In the genomic region with DNA sequence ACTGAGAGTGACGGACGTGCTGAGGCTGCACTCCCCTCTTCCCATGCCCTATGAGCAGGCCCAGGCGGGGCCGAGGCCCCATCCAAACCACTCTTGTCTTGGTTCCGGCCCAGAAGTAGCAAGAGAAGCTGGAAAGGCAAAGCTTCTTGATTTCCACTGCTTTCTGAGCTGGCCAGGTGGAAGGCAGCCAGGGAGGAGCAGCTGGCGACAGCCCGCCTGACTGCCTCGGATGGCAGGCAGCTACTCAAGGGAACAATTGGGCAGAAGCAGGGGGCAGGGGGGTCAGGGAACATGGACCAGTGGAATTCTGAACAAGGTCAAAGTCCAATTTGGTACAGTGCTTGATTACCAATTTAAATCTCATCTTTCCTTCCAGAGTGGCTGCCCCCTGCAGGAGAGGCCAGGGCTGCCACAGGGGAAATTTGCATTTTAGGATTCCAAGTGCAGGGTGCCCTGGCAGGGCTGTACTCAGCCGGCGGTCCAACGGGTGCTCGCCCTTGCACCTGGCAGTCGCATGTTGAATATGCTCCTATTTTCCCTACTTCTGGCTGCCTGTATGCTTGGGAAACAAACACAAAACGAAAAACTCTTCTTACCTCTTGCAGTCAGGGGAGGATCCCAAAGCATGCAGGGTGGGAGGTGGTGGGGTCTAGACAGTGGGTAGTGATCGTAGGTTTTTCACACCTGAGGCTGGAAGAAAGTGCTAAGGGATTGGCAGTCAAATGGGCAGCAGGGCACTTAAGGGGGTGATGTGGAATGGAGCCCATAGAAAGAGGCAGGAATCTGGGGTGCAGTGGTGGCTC, we compare ENCODE assay signal across 10 cellular contexts.
DNase-seq lines count a peak whose midpoint lies in the region; ATAC-seq, FAIRE-seq and TF ChIP-seq lines count a peak whose summit lies in the region.
"Had no signal": no experiment of that assay in that cellular context is flagged by ENCODE, and none has a peak within 500 bp of the region (broad histone marks: within the 10 kb centered on the region; RNA-seq: fewer than 3 reads in every experiment).

No MANE protein-coding gene starts in this region.

- no peak overlapping the region for H4K91ac ChIP-seq in mesenchymal stem cell (ENCODE audit: low read length)

- H4K8ac ChIP-seq in mesenchymal stem cell (ENCODE audit: low read length), result no peak overlapping the region

- H3K4me3 Mint-ChIP-seq in naive thymus-derived CD4-positive, alpha-beta T cell, result no peak overlapping the region
- H3K4me3 Mint-ChIP-seq: B cell had no signal

- H3K14ac ChIP-seq in mesenchymal stem cell (ENCODE audit: low read length in 2 of 2), result peak overlapping the region in 1 of 2 experiments; percentile 35

- peak overlapping the region; percentile 33 for H2AK5ac ChIP-seq in mesenchymal stem cell (ENCODE audit: low read length, severe bottlenecking)

- H3K36me3 ChIP-seq in right atrium auricular region (no peaks in the 10 kb centered on the region), mesenchymal stem cell (ENCODE audit: control insufficient read depth in 1 of 2, insufficient read depth in 2 of 2, low read depth in 1 of 2, low read length in 2 of 2) (no peaks in the 10 kb centered on the region), uterus (no peaks in the 10 kb centered on the region)
- no peaks in the 10 kb centered on the region for H3K36me3 ChIP-seq in naive thymus-derived CD4-positive, alpha-beta T cell (ENCODE audit: control insufficient read depth in 2 of 3, insufficient read depth in 3 of 3, low read length in 3 of 3)

- peaks cover 0 to 2% (median 0%) of the 10 kb centered on the region in 11 donors for H3K9me3 Mint-ChIP-seq in naive thymus-derived CD4-positive, alpha-beta T cell

- H3K4me1 ChIP-seq in right atrium auricular region, result no peaks in the 10 kb centered on the region
- peaks cover 15% of the 10 kb centered on the region for H3K4me1 ChIP-seq in mesenchymal stem cell (ENCODE audit: control insufficient read depth, insufficient read depth, low read depth, low read length)
- H3K4me1 ChIP-seq in naive thymus-derived CD4-positive, alpha-beta T cell (ENCODE audit: control insufficient read depth in 2 of 2, insufficient read depth in 2 of 2, low read length in 2 of 2), result no peaks in the 10 kb centered on the region
- H3K4me1 ChIP-seq in uterus, result no peaks in the 10 kb centered on the region

- CTCF ChIA-PET in naive thymus-derived CD4-positive, alpha-beta T cell (lab: Charles Lee), result no interaction called here

- peaks cover 0 to 19% (median 7%) of the 10 kb centered on the region in 5 donors for H3K27me3 Mint-ChIP-seq in naive thymus-derived CD4-positive, alpha-beta T cell

- H3K9me3 ChIP-seq in right atrium auricular region (no peaks in the 10 kb centered on the region), mesenchymal stem cell (ENCODE audit: control insufficient read depth, low read length) (no peaks in the 10 kb centered on the region), uterus (no peaks in the 10 kb centered on the region)
- no peaks in the 10 kb centered on the region for H3K9me3 ChIP-seq in naive thymus-derived CD4-positive, alpha-beta T cell (ENCODE audit: control insufficient read depth in 2 of 3, low read length in 3 of 3)

- TF ChIP-seq CTCF in right atrium auricular region (IDR thresholded peaks at IDR 0.05), result peak in 1 of 2 donors; percentile 17
- TF ChIP-seq CTCF in dorsolateral prefrontal cortex (IDR thresholded peaks at IDR 0.05 in 54 of 56, conservative IDR thresholded peaks at IDR 0.05 in 2 of 56; ENCODE audit: low read depth in 1 of 56, partially characterized antibody in 56 of 56), result peak in 18 of 56 donors; percentile 9 to 37 (median 18)
- no peak for TF ChIP-seq CTCF in uterus (IDR thresholded peaks at IDR 0.05)

- H3K79me1 ChIP-seq in mesenchymal stem cell (replicated peaks; ENCODE audit: low read length, poor library complexity, severe bottlenecking), result no peaks in the 10 kb centered on the region

- H2BK15ac ChIP-seq in mesenchymal stem cell (ENCODE audit: low read depth, poor library complexity, severe bottlenecking), result no peak overlapping the region

- peaks cover 0 to 2% (median 0%) of the 10 kb centered on the region in 7 donors for H3K4me1 Mint-ChIP-seq in naive thymus-derived CD4-positive, alpha-beta T cell
- H3K4me1 Mint-ChIP-seq: B cell had no signal

- POLR2A ChIA-PET in naive thymus-derived CD4-positive, alpha-beta T cell (lab: Charles Lee), result no interaction called here

- no peak overlapping the region for H2BK120ac ChIP-seq in mesenchymal stem cell (ENCODE audit: low read depth, low read length)

- H2AFZ ChIP-seq in mesenchymal stem cell (ENCODE audit: low read depth, low read length), result no peak overlapping the region

- peak overlapping the region in 1 of 2 experiments; percentile 11 for H3K18ac ChIP-seq in mesenchymal stem cell (ENCODE audit: low read depth in 1 of 2, low read length in 2 of 2)

- H2BK5ac ChIP-seq in mesenchymal stem cell (ENCODE audit: low read depth, low read length, poor library complexity, severe bottlenecking), result no peak overlapping the region

- TF ChIP-seq POLR2A in uterus (IDR thresholded peaks at IDR 0.05), result no peak

- H3K36me3 Mint-ChIP-seq in naive thymus-derived CD4-positive, alpha-beta T cell, result no peaks in the 10 kb centered on the region

- intact Hi-C loops in Right ventricle myocardium superior (cut with DNase I) (no loop called here), dorsolateral prefrontal cortex (cut with DNase I) (no loop called here), uterus (cut with DNase I; ENCODE audit: low total_unique reads) (no loop called here)
- intact Hi-C loops in naive thymus-derived CD4-positive, alpha-beta T cell (cut with micrococcal nuclease), result no loop called here

- peak; percentile 68 for DNase-seq in Right ventricle myocardium superior
- no peak for DNase-seq in right atrium auricular region (ENCODE audit: low spot score)
- peak in 6 of 10 donors; percentile 25 to 72 (median 44) for DNase-seq in dorsolateral prefrontal cortex
- DNase-seq in mesenchymal stem cell, result no peak
- DNase-seq in naive thymus-derived CD4-positive, alpha-beta T cell, result no peak
- DNase-seq in uterus, result no peak
- DNase-seq in HTR-8/SVneo (ENCODE audit: insufficient read length, low spot score), result no peak

- H3K23ac ChIP-seq in mesenchymal stem cell (ENCODE audit: low read length in 2 of 2), result no peak overlapping the region

- H3K4me2 ChIP-seq in mesenchymal stem cell (ENCODE audit: low read length, poor library complexity, severe bottlenecking), result no peak overlapping the region

- no peak overlapping the region for H3K27ac ChIP-seq in right atrium auricular region
- no peak overlapping the region for H3K27ac ChIP-seq in dorsolateral prefrontal cortex
- H3K27ac ChIP-seq in mesenchymal stem cell (ENCODE audit: low read length, poor library complexity, severe bottlenecking), result no peak overlapping the region
- no peak overlapping the region for H3K27ac ChIP-seq in naive thymus-derived CD4-positive, alpha-beta T cell (ENCODE audit: low read depth, low read length)
- no peak overlapping the region for H3K27ac ChIP-seq in uterus

- H3K4me3 ChIP-seq in right atrium auricular region (no peak overlapping the region), dorsolateral prefrontal cortex (no peak overlapping the region), mesenchymal stem cell (ENCODE audit: insufficient read depth in 1 of 2, low read depth in 1 of 2, low read length in 2 of 2) (no peak overlapping the region), uterus (no peak overlapping the region)
- H3K4me3 ChIP-seq in naive thymus-derived CD4-positive, alpha-beta T cell (ENCODE audit: low read length), result no peak overlapping the region

- H3K4ac ChIP-seq in mesenchymal stem cell (ENCODE audit: low read depth in 1 of 2, low read length in 2 of 2), result no peak overlapping the region

- ATAC-seq in Right ventricle myocardium superior (ENCODE audit: poor library complexity) (peak; percentile 62), HG02798 (IDR thresholded peaks at IDR 0.05; ENCODE audit: poor library complexity, unreplicated experiment) (no peak)
- ATAC-seq in naive thymus-derived CD4-positive, alpha-beta T cell, result no peak
- ATAC-seq: activated CD4-positive, CD25-positive, alpha-beta regulatory T cell treated with anti-CD3 and anti-CD28 coated beads, Interleukin-2, amount 50 U/mL, for 24 hours had no signal

- H3K27me3 ChIP-seq in right atrium auricular region, result no peaks in the 10 kb centered on the region
- peaks cover 0 to 6% (median 0%) of the 10 kb centered on the region in 45 donors for H3K27me3 ChIP-seq in dorsolateral prefrontal cortex
- H3K27me3 ChIP-seq in mesenchymal stem cell (ENCODE audit: control insufficient read depth in 1 of 2, insufficient read depth in 1 of 2, low read length in 2 of 2), result peaks cover 0 to 4% of the 10 kb centered on the region in 2 experiments
- no peaks in the 10 kb centered on the region for H3K27me3 ChIP-seq in naive thymus-derived CD4-positive, alpha-beta T cell (ENCODE audit: control insufficient read depth in 2 of 2, insufficient read depth in 2 of 2, low read length in 2 of 2)
- no peaks in the 10 kb centered on the region for H3K27me3 ChIP-seq in uterus

- H3K27ac Mint-ChIP-seq in naive thymus-derived CD4-positive, alpha-beta T cell, result no peak overlapping the region
- H3K27ac Mint-ChIP-seq: B cell had no signal

- no peak overlapping the region for H3K9ac ChIP-seq in mesenchymal stem cell (ENCODE audit: low read length)

- H2BK12ac ChIP-seq in mesenchymal stem cell (ENCODE audit: low read length in 2 of 2), result no peak overlapping the region

- FAIRE-seq in HTR-8/SVneo (lab: Jason Lieb, UNC), result no peak

- 92% methylated on average over 12 of the region's 15 CpGs for WGBS in mesenchymal stem cell

Comparison
In these comparisons a context has a peak if more than half of its experiments do, and no peak if none do; other contexts are left out.
1. DNase-seq: peak in Right ventricle myocardium superior (single experiment) and dorsolateral prefrontal cortex (6 of 10); none in right atrium auricular region (single experiment), mesenchymal stem cell (single experiment), naive thymus-derived CD4-positive, alpha-beta T cell (0 of 9), uterus (0 of 2) and HTR-8/SVneo (single experiment).